ENCODE assay signal across 1 cellular context in the genomic region with DNA sequence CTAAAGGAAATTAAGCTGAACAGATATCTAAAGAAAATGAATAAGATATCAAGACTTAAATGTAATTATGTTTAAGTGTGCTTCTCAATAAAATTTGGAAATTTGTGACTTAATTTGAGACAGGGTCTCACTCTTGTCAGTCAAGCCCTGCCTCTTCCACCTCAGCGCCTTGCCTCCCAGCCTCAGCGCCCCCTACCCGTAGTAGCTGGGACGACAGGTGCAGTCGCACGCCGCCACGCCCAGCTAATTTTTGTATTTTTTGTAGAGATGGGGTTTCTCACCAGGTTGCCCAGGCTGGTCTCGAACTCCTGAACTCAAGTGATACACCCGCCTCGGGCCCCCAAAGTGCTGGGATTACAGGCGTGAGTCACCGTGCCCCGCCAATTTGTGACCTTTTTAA.
TF ChIP-seq lines count a peak whose summit lies in the region.

No MANE protein-coding gene starts in this region.

TF ChIP-seq in GM12878, 131 proteins besides CTCF, POLR2A, EP300 and RAD21:
- TF ChIP-seq NFYA (IDR thresholded peaks at IDR 0.05; ENCODE audit: borderline replicate concordance, low read depth, low read length) = no peak
- no peak for TF ChIP-seq ESRRA (IDR thresholded peaks at IDR 0.05; ENCODE audit: low read length)
- TF ChIP-seq NR2C1 (IDR thresholded peaks at IDR 0.05) = no peak
- TF ChIP-seq EZH2 (IDR thresholded peaks at IDR 0.05; ENCODE audit: borderline replicate concordance, control insufficient read depth, low read depth, low read length) = no peak
TF ChIP-seq in GM12878: peak in this region for 0.
